In the genomic region with DNA sequence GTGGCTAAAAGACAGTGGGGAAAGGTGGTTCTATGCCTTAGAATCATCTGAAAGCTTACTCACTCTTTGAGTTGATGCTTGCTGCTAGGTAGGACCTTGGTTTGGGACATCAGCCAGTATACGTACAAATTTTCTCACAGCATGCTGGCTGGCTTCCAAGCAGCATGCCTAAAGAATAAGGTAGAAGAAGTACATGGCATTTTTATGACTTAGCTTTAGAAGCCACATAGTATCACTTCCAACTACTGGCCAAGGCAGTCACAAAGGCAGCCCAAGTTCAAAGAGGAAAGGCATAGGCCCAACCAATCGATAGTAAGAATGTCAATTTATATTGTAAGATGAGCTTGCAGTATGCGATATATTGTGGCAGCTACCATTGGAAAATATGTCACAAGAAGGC, we compare ENCODE assay signal across 28 cellular contexts.
A peak's percentile ranks its signal among the peaks of the same experiment; 100 is the strongest.
DNase-seq lines count a peak whose midpoint lies in the region; ATAC-seq, FAIRE-seq and TF ChIP-seq lines count a peak whose summit lies in the region.
"Had no signal": no experiment of that assay in that cellular context is flagged by ENCODE, and none has a peak within 500 bp of the region (broad histone marks: within the 10 kb centered on the region; RNA-seq: fewer than 3 reads in every experiment).

No MANE protein-coding gene starts in this region.

- no peak overlapping the region for H2AFZ ChIP-seq in GM23248
- H2AFZ ChIP-seq: parathyroid adenoma had no signal

- H3K79me2 ChIP-seq in GM23248 (ENCODE audit: insufficient read depth), result no peaks in the 10 kb centered on the region

- no peak for TF ChIP-seq CTCF in MCF 10A (IDR thresholded peaks at IDR 0.05; ENCODE audit: unreplicated experiment)
- no peak for TF ChIP-seq CTCF in breast epithelium (IDR thresholded peaks at IDR 0.05)
- no peak for TF ChIP-seq CTCF in foreskin keratinocyte (conservative IDR thresholded peaks at IDR 0.05)
- no peak for TF ChIP-seq CTCF in type B pancreatic cell (conservative IDR thresholded peaks at IDR 0.05)

- H3F3A ChIP-seq in GM23248 (ENCODE audit: insufficient read depth), result no peaks in the 10 kb centered on the region

- no peaks in the 10 kb centered on the region for H3K9me2 ChIP-seq in GM23248 (ENCODE audit: insufficient read depth)

- H3K9me3 Mint-ChIP-seq in MCF 10A (ENCODE audit: unreplicated experiment), result no peaks in the 10 kb centered on the region
- no peaks in the 10 kb centered on the region for H3K9me3 Mint-ChIP-seq in type B pancreatic cell
- H3K9me3 Mint-ChIP-seq: activated naive CD4-positive, alpha-beta T cell treated with anti-CD3 and anti-CD28 coated beads, Interleukin-2, amount 10 ng/mL, durations not matched to agents 7 days and 5 days; activated T-helper 1 cell treated with anti-CD3 and anti-CD28 coated beads, Interleukin-12 subunit alpha, Interleukin-12 subunit beta, Interleukin-2, Interleukin-4 antibody, amounts not matched to agents 30 ng/mL and 10 ng/mL and 1 ng/mL, durations not matched to agents 14 hours and 24 hours and 36 hours; central memory CD8-positive, alpha-beta T cell; natural killer cell treated with Interleukin-12 subunit alpha and Interleukin-12 subunit beta and Interleukin-15 and Interleukin-18, amount 100 ng/mL, for 72 hours had no signal

- no peak overlapping the region for H3K27ac Mint-ChIP-seq in MCF 10A (ENCODE audit: low read depth, unreplicated experiment)
- no peak overlapping the region for H3K27ac Mint-ChIP-seq in type B pancreatic cell
- H3K27ac Mint-ChIP-seq: activated naive CD4-positive, alpha-beta T cell treated with anti-CD3 and anti-CD28 coated beads, Interleukin-2, amount 10 ng/mL, durations not matched to agents 7 days and 5 days; activated T-helper 1 cell treated with anti-CD3 and anti-CD28 coated beads, Interleukin-12 subunit alpha, Interleukin-12 subunit beta, Interleukin-2, Interleukin-4 antibody, amounts not matched to agents 30 ng/mL and 10 ng/mL and 1 ng/mL, durations not matched to agents 14 hours and 24 hours and 36 hours; B cell; CD8-positive, alpha-beta memory T cell; natural killer cell treated with Interleukin-12 subunit alpha and Interleukin-12 subunit beta and Interleukin-15 and Interleukin-18, amount 100 ng/mL, for 72 hours had no signal

- intact Hi-C loops in MCF 10A (cut with micrococcal nuclease), result no loop called here
- intact Hi-C loops in breast epithelium (cut with DNase I; ENCODE audit: low total_unique reads), result loop anchor here (10.0 kb wide), 1 partner anchor 1810 kb away; no protein-coding TSS in a partner anchor

- ATAC-seq in foreskin keratinocyte (no peak), HG03108 (IDR thresholded peaks at IDR 0.05; ENCODE audit: unreplicated experiment) (no peak)
- ATAC-seq: left ventricle myocardium superior; natural killer cell treated with Interleukin-12 subunit alpha and Interleukin-12 subunit beta and Interleukin-15 and Interleukin-18, amount 100 ng/mL, for 72 hours; sciatic nerve had no signal

- no peaks in the 10 kb centered on the region for H4K20me1 ChIP-seq in GM23248 (ENCODE audit: insufficient read depth)

- no peak overlapping the region for H3K4me2 ChIP-seq in GM23248 (ENCODE audit: unreplicated experiment)

- H3K9ac ChIP-seq in GM23248, result no peak overlapping the region
- H3K9ac ChIP-seq: parathyroid adenoma had no signal

- H3K4me3 ChIP-seq in breast epithelium (no peak overlapping the region), GM23248 (no peak overlapping the region)
- H3K4me3 ChIP-seq: dorsolateral prefrontal cortex, testis had no signal

- WGBS in GM23248 (ENCODE audit: low coverage in 1 of 2, low lambda C conversion rate in 2 of 2, missing lambda C conversion rate in 2 of 2), 2 experiments, result 28 to 32% methylated on average over 3 of the region's 3 CpGs

- no peak for FAIRE-seq in urothelium cell line (lab: Jason Lieb, UNC)

- in situ Hi-C loops in GM23248 (cut with MboI), result no loop called here

- DNase-seq in MCF 10A (ENCODE audit: unreplicated experiment) (peak; percentile 64), breast epithelium (ENCODE audit: low spot score in 2 of 2) (no peak), RPMI8226 (peak; percentile 49), foreskin keratinocyte (peak; percentile 36 to 76), urothelium cell line (ENCODE audit: low spot score) (peak; percentile 18), type B pancreatic cell (ENCODE audit: extremely low spot score, unreplicated experiment) (no peak), GM23248 (no peak)
- DNase-seq: activated CD4-positive, alpha-beta T cell treated with anti-CD3 and anti-CD28 coated beads, Interleukin-2, amount 50 U/mL, for 1 hour; activated naive CD4-positive, alpha-beta T cell treated with anti-CD3 and anti-CD28 coated beads, Interleukin-2, amount 10 ng/mL, durations not matched to agents 7 days and 5 days; amygdala; CD8-positive, alpha-beta memory T cell; DND-41; dorsolateral prefrontal cortex; H7; left ventricle myocardium superior; NCI-H1048; NCI-H2029; NCI-H510A treated with DMSO at 0.1 percent for 48 hours; stimulated activated CD4-positive, alpha-beta T cell treated with anti-CD3 and anti-CD28 coated beads, Interleukin-4, amount 100 ng/mL, for 4 hours; stimulated activated naive CD4-positive, alpha-beta T cell treated with Interleukin-2 at 50 U/mL for 16 hours; testis had no signal

- CTCF ChIA-PET in MCF 10A (lab: Yijun Ruan, JAX), result interaction anchor here (0.6 to 0.7 kb wide), 4 partner anchors 9 to 648 kb away, joined by 3 to 4 read pairs (median 3); no protein-coding TSS in a partner anchor

- H3K4me1 ChIP-seq in breast epithelium (no peaks in the 10 kb centered on the region), foreskin keratinocyte (no peaks in the 10 kb centered on the region), GM23248 (ENCODE audit: insufficient read depth) (no peaks in the 10 kb centered on the region)
- H3K4me1 ChIP-seq: testis had no signal

- no peak for TF ChIP-seq POLR2A in breast epithelium (IDR thresholded peaks at IDR 0.05)

- BruUV-seq in MCF 10A (replicated peaks; lab: Mats Ljungman, UMichigan), result no TSS peak

- H3K36me3 Mint-ChIP-seq in MCF 10A (ENCODE audit: insufficient read depth, unreplicated experiment), result no peaks in the 10 kb centered on the region
- H3K36me3 Mint-ChIP-seq in type B pancreatic cell, result no peaks in the 10 kb centered on the region
- H3K36me3 Mint-ChIP-seq: activated naive CD4-positive, alpha-beta T cell treated with anti-CD3 and anti-CD28 coated beads, Interleukin-2, amount 10 ng/mL, durations not matched to agents 7 days and 5 days; natural killer cell treated with Interleukin-12 subunit alpha and Interleukin-12 subunit beta and Interleukin-15 and Interleukin-18, amount 100 ng/mL, for 72 hours had no signal

- H3K9me3 ChIP-seq in breast epithelium, result no peaks in the 10 kb centered on the region
- no peaks in the 10 kb centered on the region for H3K9me3 ChIP-seq in GM23248 (ENCODE audit: low read depth)
- H3K9me3 ChIP-seq: testis had no signal

- H3K4me3 Mint-ChIP-seq in MCF 10A (ENCODE audit: unreplicated experiment), result no peak overlapping the region
- no peak overlapping the region for H3K4me3 Mint-ChIP-seq in type B pancreatic cell
- H3K4me3 Mint-ChIP-seq: activated naive CD4-positive, alpha-beta T cell treated with anti-CD3 and anti-CD28 coated beads, Interleukin-2, amount 10 ng/mL, durations not matched to agents 7 days and 5 days; activated T-helper 1 cell treated with anti-CD3 and anti-CD28 coated beads, Interleukin-12 subunit alpha, Interleukin-12 subunit beta, Interleukin-2, Interleukin-4 antibody, amounts not matched to agents 30 ng/mL and 10 ng/mL and 1 ng/mL, durations not matched to agents 14 hours and 24 hours and 36 hours; B cell; CD8-positive, alpha-beta memory T cell; central memory CD8-positive, alpha-beta T cell; natural killer cell treated with Interleukin-12 subunit alpha and Interleukin-12 subunit beta and Interleukin-15 and Interleukin-18, amount 100 ng/mL, for 72 hours had no signal

- no peaks in the 10 kb centered on the region for H3K27me3 ChIP-seq in breast epithelium
- H3K27me3 ChIP-seq in foreskin keratinocyte, result no peaks in the 10 kb centered on the region
- no peaks in the 10 kb centered on the region for H3K27me3 ChIP-seq in GM23248 (replicated peaks; ENCODE audit: insufficient read depth)
- H3K27me3 ChIP-seq: testis had no signal

- H3K4me1 Mint-ChIP-seq in MCF 10A (ENCODE audit: insufficient read depth, unreplicated experiment), result peaks cover 5% of the 10 kb centered on the region
- H3K4me1 Mint-ChIP-seq in type B pancreatic cell (ENCODE audit: unreplicated experiment), result peaks cover 17% of the 10 kb centered on the region
- H3K4me1 Mint-ChIP-seq: activated naive CD4-positive, alpha-beta T cell treated with anti-CD3 and anti-CD28 coated beads, Interleukin-2, amount 10 ng/mL, durations not matched to agents 7 days and 5 days; B cell; central memory CD8-positive, alpha-beta T cell had no signal

- H3K36me3 ChIP-seq in breast epithelium (no peaks in the 10 kb centered on the region), GM23248 (ENCODE audit: low read depth) (no peaks in the 10 kb centered on the region)

- POLR2A ChIA-PET in MCF 10A (lab: Yijun Ruan, JAX), result interaction anchor here (0.9 kb wide), 1 partner anchor 10 kb away, joined by 3 read pairs; no protein-coding TSS in a partner anchor

- H3K27ac ChIP-seq in breast epithelium (no peak overlapping the region), foreskin keratinocyte (no peak overlapping the region), GM23248 (no peak overlapping the region)
- H3K27ac ChIP-seq: dorsolateral prefrontal cortex, parathyroid adenoma, testis had no signal

- H3K27me3 Mint-ChIP-seq in MCF 10A (ENCODE audit: insufficient read depth, unreplicated experiment), result no peaks in the 10 kb centered on the region
- H3K27me3 Mint-ChIP-seq in type B pancreatic cell, result no peaks in the 10 kb centered on the region
- H3K27me3 Mint-ChIP-seq: activated naive CD4-positive, alpha-beta T cell treated with anti-CD3 and anti-CD28 coated beads, Interleukin-2, amount 10 ng/mL, durations not matched to agents 7 days and 5 days had no signal

Comparison
In these comparisons a context has a peak if more than half of its experiments do, and no peak if none do; other contexts are left out.
1. DNase-seq: peak in MCF 10A (single experiment), RPMI8226 (single experiment), foreskin keratinocyte (2 of 2) and urothelium cell line (single experiment); none in breast epithelium (0 of 2), type B pancreatic cell (single experiment) and GM23248 (single experiment).